ENCODE assay signal across 9 cellular contexts in the genomic region with DNA sequence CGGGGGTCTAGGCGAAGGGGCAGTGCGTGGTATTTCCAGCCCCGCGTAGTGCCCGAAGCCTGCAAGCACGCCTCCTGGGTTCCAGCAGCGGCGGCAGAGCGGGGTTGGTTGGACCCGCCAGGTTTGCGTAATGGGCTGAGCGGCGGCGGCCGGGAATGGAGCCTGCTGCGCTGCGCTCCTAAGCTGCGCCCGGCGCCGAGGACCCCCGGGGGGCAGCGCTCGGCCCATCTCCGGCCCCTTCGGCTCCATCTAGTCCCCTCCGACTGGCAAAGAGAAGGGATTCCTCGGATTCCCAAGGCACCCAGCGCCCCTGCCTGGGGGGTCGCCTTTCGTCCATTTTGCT. TPM values are rescaled to one million over a fixed set of nuclear protein-coding genes. Genes with fewer than 3 reads are reported as not detected.
DNase-seq lines count a peak whose midpoint lies in the region; ATAC-seq, FAIRE-seq and TF ChIP-seq lines count a peak whose summit lies in the region.
"Not testable (repeated sequence)": the region's sequence is repeated elsewhere in the genome, so short reads cannot be mapped to it uniquely, and the experiment has no call there.
"Had no signal": no experiment of that assay in that cellular context is flagged by ENCODE, and none has a peak within 500 bp of the region (broad histone marks: within the 10 kb centered on the region; RNA-seq: fewer than 3 reads in every experiment).

No MANE protein-coding gene starts in this region.

- POLR2A ChIA-PET in BJ (lab: Charles Lee); activated B cell treated with CpG ODN at 0.5 μM for 24 hours (lab: Charles Lee); HepG2 (lab: Yijun Ruan, JAX): not testable (repeated sequence)

- not testable (repeated sequence) for H3K4me1 ChIP-seq in adipocyte (ENCODE audit: control insufficient read depth, insufficient read depth, low read length); esophagus (ENCODE audit: control insufficient read depth in 2 of 2, insufficient read depth in 2 of 2, low read length in 1 of 2); HepG2 (ENCODE audit: insufficient read depth, low read length); parathyroid adenoma; subcutaneous abdominal adipose tissue (ENCODE audit: control insufficient read depth in 5 of 5, insufficient read depth in 5 of 5, low read length in 5 of 5)

- peak overlapping the region in 3 of 4 donors; percentile 60 to 73 (median 73) for H3K4me3 Mint-ChIP-seq in IgD-negative memory B cell
- peak overlapping the region; percentile 57 for H3K4me3 Mint-ChIP-seq in activated B cell treated with CpG ODN at 0.5 μM for 24 hours

- not testable (repeated sequence) for H3K9me3 Mint-ChIP-seq in IgD-negative memory B cell, activated B cell treated with CpG ODN at 0.5 μM for 24 hours

- not testable (repeated sequence) for H3K9ac ChIP-seq in adipocyte (ENCODE audit: low read length); HepG2 (ENCODE audit: insufficient read depth, low read depth, low read length); parathyroid adenoma
- H3K9ac ChIP-seq in subcutaneous abdominal adipose tissue (ENCODE audit: low read length in 5 of 5): peak overlapping the region in 1 of 5 donors; percentile 47

- not testable (repeated sequence) for TF ChIP-seq EP300 in HepG2 (IDR thresholded peaks at IDR 0.05; ENCODE audit: low read depth in 2 of 2, low read length in 2 of 2); HepG2 (CRISPR knock-in tag; IDR thresholded peaks at IDR 0.05; ENCODE audit: borderline replicate concordance)

- FAIRE-seq in HepG2 (lab: Jason Lieb, UNC): not testable (repeated sequence)

- peak overlapping the region; percentile 27; the same call in 1 of the 2 replicates for H3K4me2 ChIP-seq in HepG2 (ENCODE audit: low read depth, low read length)
- peak overlapping the region; percentile 35 for H3K4me2 ChIP-seq in parathyroid adenoma (ENCODE audit: low read length)

- H3K4me3 ChIP-seq in BJ (ENCODE audit: low read depth, low read length): peak overlapping the region; percentile 36
- H3K4me3 ChIP-seq in adipocyte (ENCODE audit: low read length): peak overlapping the region; percentile 37
- H3K4me3 ChIP-seq in esophagus (ENCODE audit: low read depth in 1 of 2, low read length in 2 of 2): peak overlapping the region; percentile 48 to 51
- peak overlapping the region; percentile 37 to 52 (median 50); a peak in 4 of 6 replicates for H3K4me3 ChIP-seq in HepG2 (replicated peaks in 1 of 3; ENCODE audit: insufficient read depth in 1 of 3, low read depth in 2 of 3, low read length in 3 of 3)
- peak overlapping the region; percentile 50 for H3K4me3 ChIP-seq in parathyroid adenoma (ENCODE audit: low read depth, low read length)
- H3K4me3 ChIP-seq in subcutaneous abdominal adipose tissue (ENCODE audit: low read depth in 1 of 5, low read length in 5 of 5): peak overlapping the region in 3 of 5 donors; percentile 47 to 57 (median 48)

- peak overlapping the region; percentile 65 to 83 for H3K27ac ChIP-seq in esophagus (ENCODE audit: low read depth in 2 of 2, low read length in 1 of 2)
- H3K27ac ChIP-seq in HepG2 (ENCODE audit: extremely low read length, insufficient read depth, low read length): not testable (repeated sequence)
- peak overlapping the region; percentile 53 for H3K27ac ChIP-seq in parathyroid adenoma
- H3K27ac ChIP-seq in subcutaneous abdominal adipose tissue (ENCODE audit: low read depth, low read length): peak overlapping the region; percentile 37

- H4K20me1 ChIP-seq in HepG2 (ENCODE audit: insufficient read depth, low read length): not testable (repeated sequence)

- intact Hi-C loops in activated B cell treated with CpG ODN at 0.5 μM for 24 hours (cut with micrococcal nuclease); HepG2 (cut with micrococcal nuclease; ENCODE audit: unreplicated experiment): not testable (repeated sequence)

- peak overlapping the region in 2 of 3 donors; percentile 70 to 89 for H3K27ac Mint-ChIP-seq in IgD-negative memory B cell
- peak overlapping the region; percentile 35 for H3K27ac Mint-ChIP-seq in activated B cell treated with CpG ODN at 0.5 μM for 24 hours

- not testable (repeated sequence) for H3K27me3 Mint-ChIP-seq in IgD-negative memory B cell, activated B cell treated with CpG ODN at 0.5 μM for 24 hours

- not testable (repeated sequence) for H2AFZ ChIP-seq in HepG2 (ENCODE audit: low read length)
- H2AFZ ChIP-seq in parathyroid adenoma: peak overlapping the region; percentile 46

- not testable (repeated sequence) for H3K27me3 ChIP-seq in BJ (ENCODE audit: control insufficient read depth, insufficient read depth, low read length); adipocyte (replicated peaks; ENCODE audit: control insufficient read depth, insufficient read depth, low read length); esophagus (ENCODE audit: control insufficient read depth in 1 of 2, insufficient read depth in 2 of 2, low read length in 2 of 2); HepG2 (ENCODE audit: control insufficient read depth in 1 of 2, insufficient read depth in 2 of 2, low read length in 2 of 2); parathyroid adenoma (ENCODE audit: control insufficient read depth, insufficient read depth, low read length); subcutaneous abdominal adipose tissue (ENCODE audit: control insufficient read depth in 5 of 5, insufficient read depth in 4 of 5, low read length in 5 of 5)

- not testable (repeated sequence) for TF ChIP-seq RAD21 in HepG2 (CRISPR knock-in tag; IDR thresholded peaks at IDR 0.05)

- not testable (repeated sequence) for TF ChIP-seq CTCF in BJ (IDR thresholded peaks at IDR 0.05; ENCODE audit: insufficient read depth, low read depth, low read length); activated B cell treated with CpG ODN at 0.5 μM for 24 hours (IDR thresholded peaks at IDR 0.05); HepG2 (CRISPR knock-in tag; IDR thresholded peaks at IDR 0.05); parathyroid adenoma (IDR thresholded peaks at IDR 0.05)

- H3K36me3 ChIP-seq in BJ (ENCODE audit: control insufficient read depth, insufficient read depth, low read length); adipocyte (ENCODE audit: control insufficient read depth, insufficient read depth, low read length, severe bottlenecking); esophagus (ENCODE audit: control insufficient read depth in 2 of 2, insufficient read depth in 2 of 2, low read length in 1 of 2); HepG2 (replicated peaks in 1 of 2; ENCODE audit: control insufficient read depth in 1 of 2, insufficient read depth in 2 of 2, low read length in 2 of 2); parathyroid adenoma (ENCODE audit: control insufficient read depth, insufficient read depth, low read length); subcutaneous abdominal adipose tissue (ENCODE audit: control insufficient read depth in 5 of 5, insufficient read depth in 5 of 5, low read length in 5 of 5): not testable (repeated sequence)

- H3K9me3 ChIP-seq in adipocyte (ENCODE audit: control insufficient read depth, low read length); esophagus (ENCODE audit: control insufficient read depth in 2 of 2, insufficient read depth in 1 of 2, low read depth in 1 of 2, low read length in 1 of 2); HepG2 (ENCODE audit: low read length); parathyroid adenoma (ENCODE audit: control insufficient read depth, low read length); subcutaneous abdominal adipose tissue (ENCODE audit: control insufficient read depth in 5 of 5, low read length in 5 of 5): not testable (repeated sequence)

- not testable (repeated sequence) for TF ChIP-seq POLR2A in HepG2 (IDR thresholded peaks at IDR 0.05; ENCODE audit: insufficient read depth in 1 of 2, low read depth in 2 of 2, low read length in 2 of 2)

- not testable (repeated sequence) for H3K36me3 Mint-ChIP-seq in IgD-negative memory B cell; activated B cell treated with CpG ODN at 0.5 μM for 24 hours (ENCODE audit: low read depth)

- not testable (repeated sequence) for DNase-seq in BJ (ENCODE audit: low read depth); adipocyte (ENCODE audit: low read depth); HepG2 (ENCODE audit: low spot score)
- peak; percentile 65 for DNase-seq in activated B cell treated with CpG ODN at 0.5 μM for 24 hours

- not testable (repeated sequence) for BruUV-seq in HepG2 (replicated peaks; lab: Mats Ljungman, UMichigan)

- ATAC-seq in activated B cell treated with CpG ODN at 0.5 μM for 24 hours (ENCODE audit: low read depth); HepG2: not testable (repeated sequence)

- 2% methylated on average over 24 of the region's 32 CpGs; no CpG with 5 or more reads in 1 of the 2 donors for WGBS in esophagus, 2 donors
- WGBS in HepG2 (ENCODE audit: low lambda C conversion rate): no CpG with 5 or more reads among the region's 32 CpGs

- H3K4me1 Mint-ChIP-seq in IgD-negative memory B cell, activated B cell treated with CpG ODN at 0.5 μM for 24 hours: not testable (repeated sequence)

- CTCF ChIA-PET in BJ (lab: Yijun Ruan, JAX); activated B cell treated with CpG ODN at 0.5 μM for 24 hours (lab: Charles Lee); HepG2 (lab: Yijun Ruan, JAX; ENCODE audit: low intra/inter-chr PET ratio, low total read pairs): not testable (repeated sequence)

- in situ Hi-C loops in HepG2 (cut with HindIII; ENCODE audit: extremely low pct_ligation_motif_present, low pct_unique_long_range_greater_than_20kb): not testable (repeated sequence)

- H3K79me2 ChIP-seq in HepG2 (ENCODE audit: insufficient read depth, low read length); parathyroid adenoma: not testable (repeated sequence)

RNA-seq across cellular contexts. Expression of gene PPIAL4C, which starts 24.1 kb away (rescaled TPM):
- polyA plus RNA-seq in BJ (2011; rRNA removed): not detected in 2 replicates
- polyA minus RNA-seq in BJ (2011; rRNA and poly(A)+ RNA removed): not detected in 2 replicates
- polyA plus RNA-seq in IgD-negative memory B cell: not detected
- total RNA-seq in activated B cell treated with CpG ODN at 0.5 μM for 24 hours: 0.42 TPM in 1 of 2 replicates, not detected in the other
- not detected for polyA plus RNA-seq in esophagus
- 0.41 TPM in 1 of 2 replicates, not detected in the other for total RNA-seq in HepG2 (2016; rRNA removed; fragmentation: Illumina TruSeq; extraction: Trizol)
- total RNA-seq in HepG2 (2016; cell fraction: cytosol; rRNA removed; fragmentation: Illumina TruSeq; extraction: Trizol; ENCODE audit: low read depth): not detected in 2 replicates
- not detected in 2 replicates for total RNA-seq in HepG2 (2016; cell fraction: insoluble cytoplasmic fraction; rRNA removed; fragmentation: Illumina TruSeq; extraction: Trizol)
- total RNA-seq in HepG2 (2016; cell fraction: membrane; rRNA removed; fragmentation: Illumina TruSeq; extraction: Trizol): not detected in 2 replicates
- total RNA-seq in HepG2 (2016; cell fraction: nucleus; rRNA removed; fragmentation: Illumina TruSeq; extraction: Trizol): not detected in 2 replicates
- polyA plus RNA-seq in HepG2 (2011; rRNA removed): not detected in 2 replicates
- not detected in 2 replicates for polyA plus RNA-seq in HepG2 (2011; cell fraction: cytosol; rRNA removed)
- polyA plus RNA-seq in HepG2 (2011; cell fraction: nucleus; rRNA removed): not detected in 2 replicates
- polyA plus RNA-seq in HepG2 (2012): not detected in 2 replicates
- not detected in 2 replicates for polyA plus RNA-seq in HepG2 (2016; cell fraction: cytosol; fragmentation: Illumina TruSeq; extraction: Trizol; ENCODE audit: low read depth)
- not detected in 2 replicates for polyA plus RNA-seq in HepG2 (2016; cell fraction: insoluble cytoplasmic fraction; fragmentation: Illumina TruSeq; extraction: Trizol; ENCODE audit: low read depth)
- not detected in 2 replicates for polyA plus RNA-seq in HepG2 (2016; cell fraction: membrane; fragmentation: Illumina TruSeq; extraction: Trizol; ENCODE audit: low read depth)
- polyA plus RNA-seq in HepG2 (2016; cell fraction: nucleus; fragmentation: Illumina TruSeq; extraction: Trizol; ENCODE audit: insufficient read depth, low read depth): not detected in 2 replicates
- not detected in 2 replicates for polyA minus RNA-seq in HepG2 (2011; rRNA and poly(A)+ RNA removed; ENCODE audit: low replicate concordance)
- polyA minus RNA-seq in HepG2 (2011; cell fraction: cytosol; rRNA and poly(A)+ RNA removed): not detected in 2 replicates
- not detected in 2 replicates for polyA minus RNA-seq in HepG2 (2011; cell fraction: nucleus; rRNA and poly(A)+ RNA removed)
- total RNA-seq: activated T-cell treated with anti-CD3 and anti-CD28 coated beads, Interleukin-2, amount 50 U/mL, for 72 hours had no signal
